15 cellular contexts compared by ENCODE assay signal in the genomic region with DNA sequence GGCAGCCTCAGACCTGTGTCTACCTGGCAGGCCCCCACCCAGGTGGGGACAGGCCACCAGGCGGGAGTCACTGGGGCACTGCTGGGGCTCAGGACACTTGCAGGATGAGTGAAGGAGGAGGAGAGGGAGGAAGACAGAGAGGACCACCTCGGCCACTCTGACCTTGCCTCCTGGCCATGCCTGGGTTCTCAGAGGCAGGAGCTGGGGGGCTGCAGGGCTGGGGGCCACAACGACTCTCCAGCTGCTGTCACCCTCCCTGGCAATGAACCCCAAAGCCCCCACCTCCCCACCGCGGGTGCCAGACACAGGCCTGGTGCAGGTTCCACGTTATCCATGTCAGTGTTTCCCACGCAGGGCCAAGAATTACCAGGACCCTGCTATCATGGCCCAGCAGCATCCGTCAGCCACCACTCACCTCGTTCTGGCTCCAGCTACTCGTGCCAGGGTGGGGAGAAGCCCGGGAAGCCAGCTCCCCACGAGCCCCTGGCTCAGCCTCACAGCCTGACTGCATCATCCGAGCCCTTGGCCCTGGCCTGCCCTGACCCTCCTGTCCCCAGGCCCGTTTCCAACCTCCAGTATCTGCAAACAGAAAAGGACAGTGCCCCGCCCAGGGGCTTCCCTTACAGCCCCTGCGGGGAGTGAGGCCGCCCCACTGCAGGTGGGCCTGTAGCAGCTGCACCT.
A peak's percentile ranks its signal among the peaks of the same experiment; 100 is the strongest.
DNase-seq lines count a peak whose midpoint lies in the region; ATAC-seq and TF ChIP-seq lines count a peak whose summit lies in the region.
"Had no signal": no experiment of that assay in that cellular context is flagged by ENCODE, and none has a peak within 500 bp of the region (broad histone marks: within the 10 kb centered on the region; RNA-seq: fewer than 3 reads in every experiment).

No MANE protein-coding gene starts in this region.

- peaks cover 8% of the 10 kb centered on the region for H3K9me3 ChIP-seq in DND-41 (ENCODE audit: insufficient read depth, low read length, severe bottlenecking)
- H3K9me3 ChIP-seq in psoas muscle = peaks cover 9% of the 10 kb centered on the region
- H3K9me3 ChIP-seq in MG63 = peaks cover 6% of the 10 kb centered on the region
- H3K9me3 ChIP-seq in smooth muscle cell (replicated peaks; ENCODE audit: low read depth) = no peaks in the 10 kb centered on the region

- TF ChIP-seq CTCF in DND-41 (IDR thresholded peaks at IDR 0.05; ENCODE audit: borderline replicate concordance, extremely low read depth, low read length, poor library complexity, severe bottlenecking) (no peak), psoas muscle (IDR thresholded peaks at IDR 0.05) (no peak), smooth muscle cell (IDR thresholded peaks at IDR 0.05; ENCODE audit: borderline replicate concordance, insufficient read depth, poor library complexity, severe bottlenecking) (no peak)

- H3K27ac ChIP-seq in DND-41 (ENCODE audit: low read length) (no peak overlapping the region), psoas muscle (no peak overlapping the region), smooth muscle cell (ENCODE audit: low read depth) (no peak overlapping the region)
- H3K27ac ChIP-seq: esophagus squamous epithelium, thoracic aorta had no signal

- intact Hi-C loops in psoas muscle (cut with DNase I) = loop anchor here (5.0 to 10.0 kb wide), 4 partner anchors 157 to 442 kb away; no protein-coding TSS in a partner anchor

- no peaks in the 10 kb centered on the region for H3F3A ChIP-seq in smooth muscle cell (ENCODE audit: low read depth)

- no peak overlapping the region for H2AFZ ChIP-seq in DND-41 (ENCODE audit: low read depth, low read length)
- no peak overlapping the region for H2AFZ ChIP-seq in smooth muscle cell (ENCODE audit: low read depth)

- no peaks in the 10 kb centered on the region for H3K27me3 ChIP-seq in DND-41 (ENCODE audit: insufficient read depth, low read length, poor library complexity)
- H3K27me3 ChIP-seq in psoas muscle (ENCODE audit: insufficient read depth in 3 of 3, low read length in 2 of 3) = no peaks in the 10 kb centered on the region
- no peaks in the 10 kb centered on the region for H3K27me3 ChIP-seq in MG63
- H3K27me3 ChIP-seq in smooth muscle cell (ENCODE audit: low read depth) = no peaks in the 10 kb centered on the region
- H3K27me3 ChIP-seq: esophagus squamous epithelium had no signal

- no peaks in the 10 kb centered on the region for H3K36me3 ChIP-seq in DND-41 (ENCODE audit: insufficient read depth, low read length)
- no peaks in the 10 kb centered on the region for H3K36me3 ChIP-seq in psoas muscle (ENCODE audit: insufficient read depth in 1 of 2, low read depth in 1 of 2)
- no peaks in the 10 kb centered on the region for H3K36me3 ChIP-seq in MG63
- H3K36me3 ChIP-seq in smooth muscle cell (ENCODE audit: low read depth) = no peaks in the 10 kb centered on the region
- H3K36me3 ChIP-seq: esophagus squamous epithelium, thoracic aorta had no signal

- H4K20me1 ChIP-seq in DND-41 (ENCODE audit: insufficient read depth, low read length) (peaks cover 10% of the 10 kb centered on the region), smooth muscle cell (ENCODE audit: low read depth) (no peaks in the 10 kb centered on the region)

- no peaks in the 10 kb centered on the region for H3K79me2 ChIP-seq in DND-41 (ENCODE audit: insufficient read depth, low read length)
- H3K79me2 ChIP-seq in smooth muscle cell (ENCODE audit: low read depth) = no peaks in the 10 kb centered on the region

- H3K9ac ChIP-seq in DND-41 (ENCODE audit: low read depth, low read length) (no peak overlapping the region), smooth muscle cell (ENCODE audit: low read depth) (no peak overlapping the region)

- ATAC-seq in DND-41 (ENCODE audit: insufficient read depth, low read depth) (no peak), psoas muscle (no peak)

- H3K4me3 ChIP-seq in DND-41 (ENCODE audit: low read depth in 1 of 2, low read length in 2 of 2) = no peak overlapping the region
- no peak overlapping the region for H3K4me3 ChIP-seq in psoas muscle
- no peak overlapping the region for H3K4me3 ChIP-seq in MG63
- H3K4me3 ChIP-seq in smooth muscle cell = no peak overlapping the region
- H3K4me3 ChIP-seq: esophagus squamous epithelium, thoracic aorta had no signal

- H3K4me1 ChIP-seq in DND-41 (ENCODE audit: insufficient read depth, low read length) (peaks cover 13% of the 10 kb centered on the region), psoas muscle (peaks cover 10% of the 10 kb centered on the region), smooth muscle cell (ENCODE audit: low read depth) (no peaks in the 10 kb centered on the region)

- 81 to 86% (median 85%) methylated on average over 16 to 17 of the region's 17 CpGs for WGBS in psoas muscle, 3 donors
- WGBS in smooth muscle cell (ENCODE audit: low lambda C conversion rate) = 92% methylated on average over 17 of the region's 17 CpGs

- peak; percentile 24 for DNase-seq in activated CD4-positive, CD25-positive, alpha-beta regulatory T cell treated with anti-CD3 and anti-CD28 coated beads, Interleukin-2, amount 50 U/mL, for 72 hours
- no peak for DNase-seq in activated CD4-positive, CD25-positive, alpha-beta regulatory T cell (lab: John Stamatoyannopoulos, UW)
- DNase-seq in DND-41 (peak; percentile 1), ecto neural progenitor cell (ENCODE audit: low spot score) (peak; percentile 38), psoas muscle (peak; percentile 15 to 42), NCI-H526 (lab: John Stamatoyannopoulos, UW) (no peak), MG63 (no peak), smooth muscle cell (lab: John Stamatoyannopoulos, UW; ENCODE audit: unreplicated experiment) (no peak)
- DNase-seq: activated naive CD4-positive, alpha-beta T cell treated with anti-CD3 and anti-CD28 coated beads for 36 hours; CD4-positive, alpha-beta memory T cell; esophagus squamous epithelium; Kasumi-1; NCI-H1436; NCI-H510A had no signal

- H3K4me2 ChIP-seq in DND-41 (ENCODE audit: insufficient read depth, low read length) = no peak overlapping the region
- no peak overlapping the region for H3K4me2 ChIP-seq in smooth muscle cell

Comparison
In these comparisons a context has a peak if more than half of its experiments do, and no peak if none do; other contexts are left out.
1. DNase-seq: peak in activated CD4-positive, CD25-positive, alpha-beta regulatory T cell treated with anti-CD3 and anti-CD28 coated beads, Interleukin-2, amount 50 U/mL, for 72 hours (single experiment), DND-41 (single experiment), ecto neural progenitor cell (single experiment) and psoas muscle (2 of 2); none in activated CD4-positive, CD25-positive, alpha-beta regulatory T cell (0 of 4), NCI-H526 (0 of 2), MG63 (single experiment) and smooth muscle cell (single experiment).